In the genomic region with DNA sequence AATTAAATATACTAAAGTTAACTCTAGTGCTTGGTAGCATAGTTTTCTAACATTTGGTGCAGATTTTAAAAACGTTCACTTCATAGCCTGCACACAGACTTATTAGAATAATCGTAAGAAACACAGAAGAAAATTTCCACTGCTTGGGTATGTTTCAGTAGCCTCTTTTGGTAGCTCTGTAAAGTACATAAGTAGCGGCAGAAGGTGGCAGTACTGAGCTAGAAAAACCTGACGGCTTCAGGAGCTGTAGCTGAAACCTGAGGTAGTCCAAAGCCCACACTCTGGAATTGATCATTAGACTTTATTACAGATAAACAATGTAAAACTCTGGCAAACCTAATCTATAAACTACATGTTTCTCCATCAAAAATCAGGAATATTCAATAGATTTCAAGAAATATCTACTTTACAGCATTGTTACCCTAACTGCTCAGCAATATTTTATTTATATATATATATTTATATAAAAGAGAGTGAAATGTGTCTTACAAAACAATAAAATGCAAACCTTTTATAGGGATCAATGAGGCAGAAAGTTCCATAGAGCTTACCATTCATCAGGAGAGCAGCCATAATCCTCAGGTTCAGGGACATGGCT, we compare ENCODE assay signal across 8 cellular contexts.
DNase-seq lines count a peak whose midpoint lies in the region; ATAC-seq, FAIRE-seq and TF ChIP-seq lines count a peak whose summit lies in the region.

No MANE protein-coding gene starts in this region.

- intact Hi-C loops in activated T-helper 2 cell treated with anti-CD3 and anti-CD28 coated beads, Interferon-gamma antibody, Interleukin-2, Interleukin-4, amounts not matched to agents 10 μg/mL and 5 μg/mL and 100 μg/mL, durations not matched to agents 14 hours and 24 hours and 36 hours (cut with micrococcal nuclease) = loop anchor here (1.0 to 5.0 kb wide), 4 partner anchors 88 to 297 kb away; no protein-coding TSS in a partner anchor

- H3K36me3 Mint-ChIP-seq in activated T-helper 2 cell treated with anti-CD3 and anti-CD28 coated beads, Interferon-gamma antibody, Interleukin-2, Interleukin-4, amounts not matched to agents 10 μg/mL and 5 μg/mL and 100 μg/mL, durations not matched to agents 14 hours and 24 hours and 36 hours (ENCODE audit: low read depth) = peaks cover 6% of the 10 kb centered on the region
- no peaks in the 10 kb centered on the region for H3K36me3 Mint-ChIP-seq in osteocyte (ENCODE audit: unreplicated experiment)

- no peak overlapping the region for H3K27ac Mint-ChIP-seq in activated T-helper 2 cell treated with anti-CD3 and anti-CD28 coated beads, Interferon-gamma antibody, Interleukin-2, Interleukin-4, amounts not matched to agents 10 μg/mL and 5 μg/mL and 100 μg/mL, durations not matched to agents 14 hours and 24 hours and 36 hours
- H3K27ac Mint-ChIP-seq in osteocyte (ENCODE audit: unreplicated experiment) = no peak overlapping the region

- no peak overlapping the region for H3K4me3 ChIP-seq in upper lobe of left lung

- peak; percentile 71 for TF ChIP-seq CTCF in foreskin keratinocyte (conservative IDR thresholded peaks at IDR 0.05)
- peak; percentile 83 for TF ChIP-seq CTCF in osteocyte (IDR thresholded peaks at IDR 0.05)
- TF ChIP-seq CTCF in upper lobe of left lung (IDR thresholded peaks at IDR 0.05) = peak; percentile 47 to 73 (median 65)

- H3K4me1 Mint-ChIP-seq in activated T-helper 2 cell treated with anti-CD3 and anti-CD28 coated beads, Interferon-gamma antibody, Interleukin-2, Interleukin-4, amounts not matched to agents 10 μg/mL and 5 μg/mL and 100 μg/mL, durations not matched to agents 14 hours and 24 hours and 36 hours (ENCODE audit: low read depth) = no peaks in the 10 kb centered on the region
- H3K4me1 Mint-ChIP-seq in osteocyte (ENCODE audit: unreplicated experiment) = no peaks in the 10 kb centered on the region

- TF ChIP-seq EP300 in upper lobe of left lung (IDR thresholded peaks at IDR 0.05) = no peak

- H3K27me3 ChIP-seq in foreskin keratinocyte (no peaks in the 10 kb centered on the region), upper lobe of left lung (no peaks in the 10 kb centered on the region)

- H3K9me3 ChIP-seq in upper lobe of left lung = no peaks in the 10 kb centered on the region

- TF ChIP-seq POLR2A in upper lobe of left lung (IDR thresholded peaks at IDR 0.05) = no peak

- ATAC-seq in GM21825 (IDR thresholded peaks at IDR 0.05; ENCODE audit: unreplicated experiment) (peak; percentile 91), foreskin keratinocyte (peak; percentile 90), upper lobe of left lung (ENCODE audit: low FRiP score in 2 of 2) (peak; percentile 78 to 91)

- peak; percentile 14 for DNase-seq in GF-D8 (lab: John Stamatoyannopoulos, UW)
- DNase-seq in LHCN-M2 (ENCODE audit: low read depth) = peak; percentile 8
- DNase-seq in RCC 7860 (ENCODE audit: low spot score) = peak; percentile 62
- DNase-seq in activated T-helper 2 cell treated with anti-CD3 and anti-CD28 coated beads, Interferon-gamma antibody, Interleukin-2, Interleukin-4, amounts not matched to agents 10 μg/mL and 5 μg/mL and 100 μg/mL, durations not matched to agents 14 hours and 24 hours and 36 hours (ENCODE audit: low spot score) = peak; percentile 26
- peak; percentile 3 to 41 for DNase-seq in foreskin keratinocyte
- no peak for DNase-seq in osteocyte (ENCODE audit: extremely low spot score, unreplicated experiment)
- peak in 1 of 2 donors; percentile 71 for DNase-seq in upper lobe of left lung

- no peaks in the 10 kb centered on the region for H3K4me1 ChIP-seq in foreskin keratinocyte
- H3K4me1 ChIP-seq in upper lobe of left lung = peaks cover 0 to 15% (median 9%) of the 10 kb centered on the region in 4 donors

- H3K36me3 ChIP-seq in upper lobe of left lung = peaks cover 0 to 3% (median 0%) of the 10 kb centered on the region in 4 donors

- H3K27me3 Mint-ChIP-seq in activated T-helper 2 cell treated with anti-CD3 and anti-CD28 coated beads, Interferon-gamma antibody, Interleukin-2, Interleukin-4, amounts not matched to agents 10 μg/mL and 5 μg/mL and 100 μg/mL, durations not matched to agents 14 hours and 24 hours and 36 hours (ENCODE audit: low read depth) = no peaks in the 10 kb centered on the region
- peaks cover 3% of the 10 kb centered on the region for H3K27me3 Mint-ChIP-seq in osteocyte (ENCODE audit: unreplicated experiment)

- 3 to 6% methylated on average over 4 of the region's 4 CpGs for WGBS in upper lobe of left lung, 2 donors

- no peak overlapping the region for H3K4me3 Mint-ChIP-seq in activated T-helper 2 cell treated with anti-CD3 and anti-CD28 coated beads, Interferon-gamma antibody, Interleukin-2, Interleukin-4, amounts not matched to agents 10 μg/mL and 5 μg/mL and 100 μg/mL, durations not matched to agents 14 hours and 24 hours and 36 hours (ENCODE audit: low read depth)
- no peak overlapping the region for H3K4me3 Mint-ChIP-seq in osteocyte (ENCODE audit: unreplicated experiment)

- FAIRE-seq in RCC 7860 (lab: Jason Lieb, UNC) = peak; percentile 71

- no peaks in the 10 kb centered on the region for H3K9me3 Mint-ChIP-seq in activated T-helper 2 cell treated with anti-CD3 and anti-CD28 coated beads, Interferon-gamma antibody, Interleukin-2, Interleukin-4, amounts not matched to agents 10 μg/mL and 5 μg/mL and 100 μg/mL, durations not matched to agents 14 hours and 24 hours and 36 hours
- no peaks in the 10 kb centered on the region for H3K9me3 Mint-ChIP-seq in osteocyte (ENCODE audit: unreplicated experiment)

- H3K27ac ChIP-seq in foreskin keratinocyte = no peak overlapping the region
- H3K27ac ChIP-seq in upper lobe of left lung = no peak overlapping the region
